ENCODE assay signal across 22 cellular contexts in genomic region chr2:15081356-15081755, GRCh38.
"Had no signal": no experiment of that assay in that cellular context is flagged by ENCODE, and none has a peak within 500 bp of the region (broad histone marks: within the 10 kb centered on the region; RNA-seq: fewer than 3 reads in every experiment).

No MANE protein-coding gene starts in this region.

- FAIRE-seq: small intestine had no signal

- H3K27ac ChIP-seq: hepatocyte, left ventricle myocardium inferior, ovary, sigmoid colon, spleen, tibial nerve, upper lobe of left lung, vagina had no signal

- H3K27me3 ChIP-seq: hepatocyte, ovary, sigmoid colon, spleen, tibial nerve, upper lobe of left lung, vagina had no signal

- H2AFZ ChIP-seq: hepatocyte had no signal

- H3K4me2 ChIP-seq: hepatocyte had no signal

- H3K36me3 ChIP-seq: left ventricle myocardium inferior, ovary, sigmoid colon, spleen, tibial nerve, upper lobe of left lung, vagina had no signal

- H3K79me2 ChIP-seq: hepatocyte had no signal

- H3K4me3 ChIP-seq: hepatocyte, left ventricle myocardium inferior, lung, mucosa of descending colon, ovary, sigmoid colon, spleen, tibial nerve, upper lobe of left lung, vagina had no signal

- ATAC-seq: mucosa of descending colon; naive thymus-derived CD4-positive, alpha-beta T cell; natural killer cell treated with Interleukin-12 subunit alpha and Interleukin-12 subunit beta and Interleukin-15 and Interleukin-18, amount 100 ng/mL, for 72 hours; right cardiac atrium; stimulated activated effector memory CD8-positive, alpha-beta T cell treated with anti-CD3 and anti-CD28 coated beads, Interleukin-12 subunit alpha, Interleukin-12 subunit beta, amount 100 ng/mL, for 72 hours; stimulated activated naive CD8-positive, alpha-beta T cell treated with anti-CD3 and anti-CD28 coated beads, Interleukin-15, amount 100 ng/mL, for 72 hours had no signal

- DNase-seq: islet precursor cell; left ventricle myocardium inferior; midbrain; mucosa of descending colon; naive thymus-derived CD4-positive, alpha-beta T cell; ovary; retina; right cardiac atrium; sigmoid colon; small intestine; spleen; stimulated activated CD4-positive, alpha-beta T cell treated with anti-CD3 and anti-CD28 coated beads, Interleukin-4, amount 100 ng/mL, for 24 hours; stimulated activated naive CD4-positive, alpha-beta T cell treated with Interleukin-2 at 50 U/mL for 16 hours; stimulated activated naive CD8-positive, alpha-beta T cell treated with anti-CD3 and anti-CD28 coated beads, Interleukin-15, amount 100 ng/mL, for 72 hours; substantia nigra; upper lobe of left lung had no signal

- H3K9me3 ChIP-seq: left ventricle myocardium inferior, mucosa of descending colon, ovary, sigmoid colon, spleen, upper lobe of left lung, vagina had no signal

- H3K4me1 ChIP-seq: left ventricle myocardium inferior, sigmoid colon, spleen, tibial nerve, upper lobe of left lung, vagina had no signal
